In the genomic region with DNA sequence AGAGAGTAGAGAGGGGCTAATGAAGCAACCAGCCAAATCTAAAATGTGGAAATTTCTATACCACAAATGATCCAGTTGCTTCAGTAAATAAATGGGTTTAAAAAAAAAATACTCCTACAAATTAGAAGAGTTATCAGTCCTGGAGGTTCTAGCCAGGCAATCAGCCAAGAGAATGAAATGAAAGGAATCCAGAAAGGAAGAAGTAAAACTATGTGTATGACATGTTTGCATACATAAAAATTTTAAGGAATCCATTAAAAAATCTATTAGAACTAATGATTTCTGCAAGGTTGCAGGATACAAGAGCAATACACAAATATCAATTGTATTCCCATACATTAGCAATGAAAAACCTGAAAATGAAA, we compare ENCODE assay signal across 29 cellular contexts. TPM values are rescaled to one million over a fixed set of nuclear protein-coding genes. Genes with fewer than 3 reads are reported as not detected.
A peak's percentile ranks its signal among the peaks of the same experiment; 100 is the strongest.
DNase-seq lines count a peak whose midpoint lies in the region; ATAC-seq and TF ChIP-seq lines count a peak whose summit lies in the region.
"Had no signal": no experiment of that assay in that cellular context is flagged by ENCODE, and none has a peak within 500 bp of the region (broad histone marks: within the 10 kb centered on the region; RNA-seq: fewer than 3 reads in every experiment).

No MANE protein-coding gene starts in this region.

- H3F3A ChIP-seq in PC-3 (ENCODE audit: low read length, unreplicated experiment): no peaks in the 10 kb centered on the region

- no peaks in the 10 kb centered on the region for H3K27me3 ChIP-seq in PC-3 (ENCODE audit: low read length)
- H3K27me3 ChIP-seq in mammary epithelial cell (ENCODE audit: insufficient read depth, low read length): no peaks in the 10 kb centered on the region
- H3K27me3 ChIP-seq in HAP-1 (ENCODE audit: low read depth): no peaks in the 10 kb centered on the region
- no peaks in the 10 kb centered on the region for H3K27me3 ChIP-seq in CD4-positive, alpha-beta memory T cell (ENCODE audit: insufficient read depth, low read length)
- H3K27me3 ChIP-seq: heart left ventricle, tibial artery had no signal

- POLR2A ChIA-PET in PC-3 (lab: Charles Lee; ENCODE audit: unreplicated experiment): no interaction called here
- POLR2A ChIA-PET in CD4-positive, alpha-beta memory T cell (lab: Charles Lee; ENCODE audit: partially characterized antibody): no interaction called here

- no peaks in the 10 kb centered on the region for H3K9me2 ChIP-seq in PC-3 (replicated peaks; ENCODE audit: low read length)

- peaks cover 0 to 13% (median 8%) of the 10 kb centered on the region in 8 donors for H3K9me3 Mint-ChIP-seq in CD4-positive, alpha-beta memory T cell
- H3K9me3 Mint-ChIP-seq: activated T-helper 17 cell treated with anti-CD3 and anti-CD28 coated beads, Interleukin-2, amount 50 U/mL, for 72 hours; natural killer cell treated with Interleukin-12 subunit alpha and Interleukin-12 subunit beta and Interleukin-15 and Interleukin-18, amount 100 ng/mL, for 72 hours had no signal

- peak; percentile 65 for DNase-seq in AG10803 (ENCODE audit: low read depth)
- peak; percentile 45 for DNase-seq in PC-3
- DNase-seq in mammary epithelial cell: no peak
- no peak for DNase-seq in left lobe of liver (ENCODE audit: low spot score)
- no peak for DNase-seq in activated CD4-positive, alpha-beta T cell treated with anti-CD3 and anti-CD28 coated beads for 1 hour
- no peak for DNase-seq in HAP-1 (ENCODE audit: low spot score in 2 of 2)
- no peak for DNase-seq in CD4-positive, alpha-beta memory T cell
- no peak for DNase-seq in LoVo (ENCODE audit: low spot score)
- DNase-seq: ACHN; activated CD8-positive, alpha-beta T cell treated with anti-CD3 and anti-CD28 coated beads for 36 hours; effector memory CD4-positive, alpha-beta T cell; erythroblast; HCEC 1CT; heart left ventricle; kidney glomerular epithelial cell; lower lobe of right lung; NCI-H1048; NCI-H1694 treated with DMSO at 0.1 percent for 48 hours; NCI-H510A; occipital lobe; stimulated activated CD4-positive, alpha-beta T cell treated with anti-CD3 and anti-CD28 coated beads, Interleukin-4, amount 100 ng/mL, for 1 hour; tibial artery had no signal

- H3K4me1 Mint-ChIP-seq in CD4-positive, alpha-beta memory T cell: peaks cover 0 to 1% (median 0%) of the 10 kb centered on the region in 4 donors

- H3K27ac Mint-ChIP-seq in CD4-positive, alpha-beta memory T cell: no peak overlapping the region
- H3K27ac Mint-ChIP-seq: activated CD8-positive, alpha-beta T cell treated with anti-CD3 and anti-CD28 coated beads for 36 hours; activated naive CD4-positive, alpha-beta T cell treated with anti-CD3 and anti-CD28 coated beads, Interleukin-2, amount 10 ng/mL, durations not matched to agents 7 days and 5 days; activated T-helper 17 cell treated with anti-CD3 and anti-CD28 coated beads, Interleukin-2, amount 50 U/mL, for 72 hours; natural killer cell treated with Interleukin-12 subunit alpha and Interleukin-12 subunit beta and Interleukin-15 and Interleukin-18, amount 100 ng/mL, for 72 hours had no signal

- H3K27me3 Mint-ChIP-seq in CD4-positive, alpha-beta memory T cell: peaks cover 4 to 20% of the 10 kb centered on the region in 2 donors

- CTCF ChIA-PET in PC-3 (lab: Charles Lee): no interaction called here
- CTCF ChIA-PET in mammary epithelial cell (lab: Charles Lee; ENCODE audit: low non-redundant PET): no interaction called here
- CTCF ChIA-PET in CD4-positive, alpha-beta memory T cell (lab: Charles Lee; ENCODE audit: partially characterized antibody): no interaction called here

- no peaks in the 10 kb centered on the region for H3K79me2 ChIP-seq in PC-3 (ENCODE audit: low read length)
- H3K79me2 ChIP-seq in mammary epithelial cell (ENCODE audit: insufficient read depth, low read length): no peaks in the 10 kb centered on the region

- TF ChIP-seq CTCF in AG10803 (conservative IDR thresholded peaks at IDR 0.05; ENCODE audit: low read length) (no peak), PC-3 (conservative IDR thresholded peaks at IDR 0.05; ENCODE audit: low read depth, low read length) (no peak), mammary epithelial cell (conservative IDR thresholded peaks at IDR 0.05 in 1 of 2, IDR thresholded peaks at IDR 0.05 in 1 of 2; ENCODE audit: extremely low read depth in 1 of 2, insufficient read depth in 1 of 2, low read depth in 1 of 2, low read length in 2 of 2) (no peak)

- no peak overlapping the region for H3K4me3 Mint-ChIP-seq in CD4-positive, alpha-beta memory T cell
- H3K4me3 Mint-ChIP-seq: activated CD8-positive, alpha-beta T cell treated with anti-CD3 and anti-CD28 coated beads for 36 hours; activated naive CD4-positive, alpha-beta T cell treated with anti-CD3 and anti-CD28 coated beads, Interleukin-2, amount 10 ng/mL, durations not matched to agents 7 days and 5 days; activated T-helper 17 cell treated with anti-CD3 and anti-CD28 coated beads, Interleukin-2, amount 50 U/mL, for 72 hours; natural killer cell treated with Interleukin-12 subunit alpha and Interleukin-12 subunit beta and Interleukin-15 and Interleukin-18, amount 100 ng/mL, for 72 hours had no signal

- dilution Hi-C loops in mammary epithelial cell (cut with HindIII; ENCODE audit: low sequenced_read_pairs): no loop called here

- no peaks in the 10 kb centered on the region for H4K20me1 ChIP-seq in PC-3 (ENCODE audit: low read length)
- H4K20me1 ChIP-seq in mammary epithelial cell (ENCODE audit: insufficient read depth, low read length): no peaks in the 10 kb centered on the region

- in situ Hi-C loops in mammary epithelial cell (cut with MboI; ENCODE audit: low sequenced_read_pairs in 2 of 2) (no loop called here), HAP-1 (cut with MboI; ENCODE audit: low sequenced_read_pairs) (loop anchor here (10.0 kb wide), 1 partner anchor 61 kb away; no protein-coding TSS in a partner anchor)

- H3K4me2 ChIP-seq in PC-3 (ENCODE audit: low read length) (no peak overlapping the region), mammary epithelial cell (ENCODE audit: insufficient read depth, low read depth, low read length) (peak overlapping the region; percentile 19)

- H3K9me3 ChIP-seq in PC-3 (ENCODE audit: low read length) (no peaks in the 10 kb centered on the region), mammary epithelial cell (replicated peaks; ENCODE audit: insufficient read depth, low read length) (peaks cover 5% of the 10 kb centered on the region), HAP-1 (no peaks in the 10 kb centered on the region)
- no peaks in the 10 kb centered on the region for H3K9me3 ChIP-seq in CD4-positive, alpha-beta memory T cell (ENCODE audit: control insufficient read depth in 1 of 2, low read length in 2 of 2)
- H3K9me3 ChIP-seq: lower lobe of right lung, mucosa of descending colon had no signal

- BruUV-seq in PC-3 (replicated peaks; lab: Mats Ljungman, UMichigan): no TSS peak
- BruUV-seq in mammary epithelial cell (replicated peaks; lab: Mats Ljungman, UMichigan): no TSS peak

- peak overlapping the region; percentile 99 for H3K27ac ChIP-seq in PC-3 (ENCODE audit: low read length)
- H3K27ac ChIP-seq in mammary epithelial cell (ENCODE audit: insufficient read depth, low read depth, low read length): no peak overlapping the region
- no peak overlapping the region for H3K27ac ChIP-seq in CD4-positive, alpha-beta memory T cell (ENCODE audit: low read depth, low read length)
- H3K27ac ChIP-seq: heart left ventricle, lower lobe of right lung, tibial artery had no signal

- H3K4me3 ChIP-seq in AG10803 (ENCODE audit: low read length): no peak overlapping the region
- H3K4me3 ChIP-seq in PC-3 (ENCODE audit: low read length): no peak overlapping the region
- H3K4me3 ChIP-seq in mammary epithelial cell (replicated peaks in 1 of 3; ENCODE audit: insufficient read depth in 1 of 3, low read depth in 2 of 3, low read length in 3 of 3): no peak overlapping the region
- no peak overlapping the region for H3K4me3 ChIP-seq in HAP-1
- no peak overlapping the region for H3K4me3 ChIP-seq in CD4-positive, alpha-beta memory T cell (ENCODE audit: low read length in 2 of 2)
- H3K4me3 ChIP-seq: heart left ventricle, lower lobe of right lung, mucosa of descending colon, tibial artery had no signal

- peaks cover 0 to 7% of the 10 kb centered on the region in 2 donors for H3K36me3 Mint-ChIP-seq in CD4-positive, alpha-beta memory T cell
- H3K36me3 Mint-ChIP-seq: activated naive CD4-positive, alpha-beta T cell treated with anti-CD3 and anti-CD28 coated beads, Interleukin-2, amount 10 ng/mL, durations not matched to agents 7 days and 5 days; natural killer cell treated with Interleukin-12 subunit alpha and Interleukin-12 subunit beta and Interleukin-15 and Interleukin-18, amount 100 ng/mL, for 72 hours had no signal

- H2AFZ ChIP-seq in PC-3 (ENCODE audit: low read length) (no peak overlapping the region), mammary epithelial cell (ENCODE audit: low read depth, low read length) (no peak overlapping the region)

- H3K4me1 ChIP-seq in PC-3 (ENCODE audit: insufficient read depth, low read length): peaks cover 51% of the 10 kb centered on the region
- H3K4me1 ChIP-seq in mammary epithelial cell (ENCODE audit: insufficient read depth, low read length): peaks cover 36% of the 10 kb centered on the region
- no peaks in the 10 kb centered on the region for H3K4me1 ChIP-seq in HAP-1
- H3K4me1 ChIP-seq in CD4-positive, alpha-beta memory T cell (ENCODE audit: insufficient read depth, low read length): no peaks in the 10 kb centered on the region

- intact Hi-C loops in PC-3 (cut with micrococcal nuclease) (no loop called here), mammary epithelial cell (cut with micrococcal nuclease) (no loop called here)
- intact Hi-C loops in CD4-positive, alpha-beta memory T cell (cut with micrococcal nuclease): no loop called here

- H3K36me3 ChIP-seq in PC-3 (ENCODE audit: low read depth, low read length) (no peaks in the 10 kb centered on the region), mammary epithelial cell (ENCODE audit: insufficient read depth, low read length) (no peaks in the 10 kb centered on the region), HAP-1 (replicated peaks) (no peaks in the 10 kb centered on the region)
- no peaks in the 10 kb centered on the region for H3K36me3 ChIP-seq in CD4-positive, alpha-beta memory T cell (ENCODE audit: insufficient read depth, low read length)

- H3K9ac ChIP-seq in PC-3 (ENCODE audit: low read length) (no peak overlapping the region), mammary epithelial cell (ENCODE audit: insufficient read depth, low read length) (no peak overlapping the region)

- ATAC-seq in PC-3 (no peak), left lobe of liver (peak; percentile 4)
- ATAC-seq: activated CD8-positive, alpha-beta T cell treated with anti-CD3 and anti-CD28 coated beads for 36 hours; activated T-helper 17 cell treated with anti-CD3 and anti-CD28 coated beads, Interleukin-2, amount 50 U/mL, for 72 hours; SK-N-SH treated with all-trans-retinoic acid at 6 μM for 48 hours had no signal

RNA-seq across cellular contexts. Expression of gene MESP2, which starts 9.6 kb away (rescaled TPM):
- total RNA-seq in PC-3 (2014; rRNA removed): 1.1 and 1.3 TPM in 2 replicates
- under 1 TPM in 1 of 2 donors, not detected in 1; 0.31 TPM for total RNA-seq in mammary epithelial cell
- 0.10 TPM for polyA plus RNA-seq in mammary epithelial cell
- not detected for polyA minus RNA-seq in mammary epithelial cell
- total RNA-seq in left lobe of liver: 0.15 TPM
- not detected for total RNA-seq in CD4-positive, alpha-beta memory T cell
- not detected for polyA plus RNA-seq in CD4-positive, alpha-beta memory T cell
- total RNA-seq: activated CD8-positive, alpha-beta T cell treated with anti-CD3 and anti-CD28 coated beads for 36 hours; G401; lower lobe of right lung; natural killer cell treated with Interleukin-12 subunit alpha and Interleukin-12 subunit beta and Interleukin-15 and Interleukin-18, amount 100 ng/mL, for 72 hours; occipital lobe; T-helper 2 cell treated with Interferon-gamma antibody and Interleukin-4, amounts not matched to agents 100 ng/mL and 5 ng/mL, for 36 hours had no signal

RNA-seq across cellular contexts. Expression of gene ANPEP, which starts 28.9 kb away (rescaled TPM):
- total RNA-seq in PC-3 (2014; rRNA removed) (113 and 133 TPM in 2 replicates), mammary epithelial cell (1 to 10 TPM; 4.3 to 5.9 TPM), left lobe of liver (383 TPM)
- polyA plus RNA-seq in mammary epithelial cell: 1.5 TPM
- polyA minus RNA-seq in mammary epithelial cell: not detected
- 1 to 10 TPM; 1.9 to 2.2 TPM for total RNA-seq in CD4-positive, alpha-beta memory T cell
- polyA plus RNA-seq in CD4-positive, alpha-beta memory T cell: not detected
- total RNA-seq: activated CD8-positive, alpha-beta T cell treated with anti-CD3 and anti-CD28 coated beads for 36 hours; G401 had no signal

RNA-seq across cellular contexts. Expression of gene MESP1, which starts 34.7 kb away (rescaled TPM):
- total RNA-seq in PC-3 (2014; rRNA removed): 32.9 and 49.4 TPM in 2 replicates
- total RNA-seq in mammary epithelial cell: under 1 TPM in 1 of 2 donors, not detected in 1; under 0.01 TPM
- polyA plus RNA-seq in mammary epithelial cell: not detected
- not detected for polyA minus RNA-seq in mammary epithelial cell
- 3.1 TPM for total RNA-seq in left lobe of liver
- total RNA-seq in CD4-positive, alpha-beta memory T cell: under 1 TPM; 0.53 to 0.79 TPM
- polyA plus RNA-seq in CD4-positive, alpha-beta memory T cell: 1 to 10 TPM in 1 of 2 donors, under 1 TPM in 1; 0.69 to 1.2 TPM
- total RNA-seq: G401 had no signal

Comparison
In these comparisons a context has a peak if more than half of its experiments do, and no peak if none do; other contexts are left out.
1. DNase-seq: peak in AG10803 (single experiment) and PC-3 (single experiment); none in mammary epithelial cell (single experiment), left lobe of liver (single experiment), activated CD4-positive, alpha-beta T cell treated with anti-CD3 and anti-CD28 coated beads for 1 hour (single experiment), HAP-1 (0 of 2), CD4-positive, alpha-beta memory T cell (0 of 5) and LoVo (single experiment).
2. RNA of gene ANPEP, which starts 28.9 kb away (total RNA-seq): 383 TPM in left lobe of liver (single experiment) and 113 to 133 TPM in PC-3; 4.3 to 5.9 TPM in mammary epithelial cell and 1.9 to 2.2 TPM in CD4-positive, alpha-beta memory T cell; every median in the first group is over 10 times any median in the second.